Comparison of ENCODE assay signal across 17 cellular contexts in the genomic region with DNA sequence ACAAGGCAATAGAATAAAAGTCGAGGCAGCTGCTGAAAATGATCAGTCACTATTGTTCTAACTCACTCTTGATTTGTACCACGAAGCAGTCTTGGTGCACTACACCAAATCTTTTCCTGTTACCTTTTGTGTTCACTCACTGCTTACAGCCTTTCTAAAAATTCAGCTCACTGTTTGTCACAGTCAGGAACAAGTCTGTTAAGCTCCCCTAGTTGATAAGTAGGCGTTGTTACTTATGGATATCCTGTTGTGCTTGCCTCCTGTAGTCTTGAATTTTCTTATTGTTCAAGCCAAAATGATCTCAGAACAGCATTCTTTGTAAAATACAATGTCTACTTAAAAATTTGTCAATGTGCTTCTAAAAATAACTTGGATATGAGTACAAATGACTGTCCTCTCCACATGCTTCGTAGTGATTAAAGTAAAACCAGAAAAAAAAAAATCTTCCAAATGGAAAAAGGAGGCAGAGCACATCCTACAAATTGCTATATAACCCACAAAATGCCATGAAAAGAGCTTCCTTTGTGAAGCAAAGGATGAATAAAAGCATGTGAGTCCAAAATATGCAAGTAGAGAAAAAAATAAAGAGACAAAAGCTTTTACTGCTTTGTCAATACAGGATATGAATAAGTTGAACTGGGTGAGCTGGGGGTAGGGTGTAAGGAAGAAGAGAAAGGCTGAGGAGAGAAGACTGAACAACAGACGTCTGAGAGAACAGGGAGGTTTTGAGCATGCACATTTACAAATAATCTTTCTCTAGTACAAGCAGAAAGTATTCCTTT.
A peak's percentile ranks its signal among the peaks of the same experiment; 100 is the strongest.
DNase-seq lines count a peak whose midpoint lies in the region; ATAC-seq and TF ChIP-seq lines count a peak whose summit lies in the region.
"Had no signal": no experiment of that assay in that cellular context is flagged by ENCODE, and none has a peak within 500 bp of the region (broad histone marks: within the 10 kb centered on the region; RNA-seq: fewer than 3 reads in every experiment).

No MANE protein-coding gene starts in this region.

- H3K27me3 ChIP-seq in GM23248 (replicated peaks; ENCODE audit: insufficient read depth), result no peaks in the 10 kb centered on the region
- no peaks in the 10 kb centered on the region for H3K27me3 ChIP-seq in PC-9 (ENCODE audit: insufficient read depth, low read depth)
- no peaks in the 10 kb centered on the region for H3K27me3 ChIP-seq in osteoblast (ENCODE audit: insufficient read depth, low read length)
- H3K27me3 ChIP-seq: BE2C, left lung had no signal

- H4K20me1 ChIP-seq in GM23248 (ENCODE audit: insufficient read depth) (no peaks in the 10 kb centered on the region), PC-9 (ENCODE audit: insufficient read depth) (no peaks in the 10 kb centered on the region), osteoblast (ENCODE audit: insufficient read depth, low read length) (no peaks in the 10 kb centered on the region)

- H2AFZ ChIP-seq in GM23248, result peak overlapping the region; percentile 88
- 0 out of 2 replicates have a peak overlapping the region, but pooled peaks have one; percentile 61 for H2AFZ ChIP-seq in PC-9
- H2AFZ ChIP-seq in osteoblast (ENCODE audit: low read length), result peak overlapping the region; percentile 90

- peak; percentile 51 for DNase-seq in GM23248
- DNase-seq in PC-9, result no peak
- DNase-seq in fibroblast of peridontal ligament (ENCODE audit: extremely low read depth), result peak; percentile 16
- DNase-seq in osteoblast (ENCODE audit: insufficient read length, low spot score, missing footprints), result no peak
- no peak for DNase-seq in cerebellar nuclear complex (lab: John Stamatoyannopoulos, UW)
- DNase-seq in pons (ENCODE audit: low spot score), result no peak
- DNase-seq: activated CD4-positive, alpha-beta memory T cell treated with anti-CD3 and anti-CD28 coated beads for 36 hours; activated naive CD8-positive, alpha-beta T cell treated with anti-CD3 and anti-CD28 coated beads, Interleukin-2, amount 50 U/mL, for 24 hours; activated T-cell treated with anti-CD3 and anti-CD28 coated beads, Interleukin-2, amount 50 U/mL, for 48 hours; BE2C; Karpas-422; left lung; NCI-H1417 treated with DMSO at 0.1 percent for 48 hours; NCI-H510A; stimulated activated CD4-positive, alpha-beta T cell treated with anti-CD3 and anti-CD28 coated beads, Interleukin-1b, Interleukin-23, amount 100 ng/mL, for 48 hours had no signal

- CTCF ChIA-PET in PC-9 (lab: Charles Lee), result no interaction called here

- H3K36me3 ChIP-seq in GM23248 (ENCODE audit: low read depth), result no peaks in the 10 kb centered on the region
- no peaks in the 10 kb centered on the region for H3K36me3 ChIP-seq in PC-9 (ENCODE audit: low read depth)
- H3K36me3 ChIP-seq in osteoblast (ENCODE audit: insufficient read depth, low read length), result no peaks in the 10 kb centered on the region
- H3K36me3 ChIP-seq: BE2C, left lung had no signal

- H3K4me3 ChIP-seq in GM23248 (peak overlapping the region; percentile 62), PC-9 (no peak overlapping the region), osteoblast (ENCODE audit: insufficient read depth, low read length) (peak overlapping the region; percentile 50)
- H3K4me3 ChIP-seq: left lung had no signal

- H3F3A ChIP-seq in GM23248 (ENCODE audit: insufficient read depth), result peaks cover 19% of the 10 kb centered on the region
- H3F3A ChIP-seq in PC-9 (ENCODE audit: insufficient read depth, low read depth), result no peaks in the 10 kb centered on the region

- H3K27ac ChIP-seq in GM23248, result peak overlapping the region; percentile 47
- H3K27ac ChIP-seq in PC-9, result no peak overlapping the region
- H3K27ac ChIP-seq in osteoblast (ENCODE audit: low read depth, low read length), result peak overlapping the region; percentile 52
- H3K27ac ChIP-seq: left lung had no signal

- POLR2A ChIA-PET in PC-9 (lab: Charles Lee; ENCODE audit: unreplicated experiment), result interaction anchor here (0.7 kb wide), 1 partner anchor 1182 kb away, joined by 3 read pairs; no protein-coding TSS in a partner anchor

- intact Hi-C loops in PC-9 (cut with micrococcal nuclease; ENCODE audit: unreplicated experiment), result no loop called here

- H3K4me2 ChIP-seq in GM23248 (ENCODE audit: unreplicated experiment), result peak overlapping the region; percentile 77
- no peak overlapping the region for H3K4me2 ChIP-seq in PC-9
- H3K4me2 ChIP-seq in osteoblast (ENCODE audit: insufficient read depth, low read length), result peak overlapping the region; percentile 73

- no peaks in the 10 kb centered on the region; the same call in 1 of the 2 replicates for H3K9me2 ChIP-seq in GM23248 (ENCODE audit: insufficient read depth)
- no peaks in the 10 kb centered on the region for H3K9me2 ChIP-seq in PC-9 (ENCODE audit: insufficient read depth)

- H3K4me1 ChIP-seq in GM23248 (ENCODE audit: insufficient read depth), result peaks cover 18% of the 10 kb centered on the region
- no peaks in the 10 kb centered on the region for H3K4me1 ChIP-seq in PC-9 (replicated peaks; ENCODE audit: insufficient read depth)
- H3K4me1 ChIP-seq in osteoblast (ENCODE audit: insufficient read depth, low read length), result peaks cover 11% of the 10 kb centered on the region
- H3K4me1 ChIP-seq: BE2C, left lung had no signal

- H3K9ac ChIP-seq in GM23248, result peak overlapping the region; percentile 51

- H3K79me2 ChIP-seq in GM23248 (ENCODE audit: insufficient read depth) (no peaks in the 10 kb centered on the region), PC-9 (ENCODE audit: low read depth) (no peaks in the 10 kb centered on the region), osteoblast (ENCODE audit: insufficient read depth, low read length) (no peaks in the 10 kb centered on the region)

- in situ Hi-C loops in GM23248 (cut with MboI), result no loop called here

- ATAC-seq in GM21528 (IDR thresholded peaks at IDR 0.05; ENCODE audit: low FRiP score, unreplicated experiment) (no peak), GM18498 (IDR thresholded peaks at IDR 0.05; ENCODE audit: unreplicated experiment) (no peak)
- ATAC-seq: activated naive CD8-positive, alpha-beta T cell treated with anti-CD3 and anti-CD28 coated beads, Interleukin-2, amount 50 U/mL, for 24 hours; left lung had no signal

- H3K9me3 ChIP-seq in GM23248 (ENCODE audit: low read depth), result no peaks in the 10 kb centered on the region
- H3K9me3 ChIP-seq in PC-9 (ENCODE audit: insufficient read depth, low read depth), result 0 out of 2 replicates have a peak, but pooled peaks cover 9% of the 10 kb centered on the region
- no peaks in the 10 kb centered on the region for H3K9me3 ChIP-seq in osteoblast (ENCODE audit: low read depth, low read length)
- H3K9me3 ChIP-seq: BE2C had no signal

- TF ChIP-seq CTCF in PC-9 (conservative IDR thresholded peaks at IDR 0.05) (no peak), osteoblast (IDR thresholded peaks at IDR 0.05; ENCODE audit: extremely low read depth, low read depth, low read length) (no peak)

- no TSS peak for BruUV-seq in PC-9 (replicated peaks; lab: Mats Ljungman, UMichigan)

- WGBS in GM23248 (ENCODE audit: low coverage in 1 of 2, low lambda C conversion rate in 2 of 2, missing lambda C conversion rate in 2 of 2), 2 experiments, result 8 to 9% methylated on average over 5 of the region's 5 CpGs

Comparison
In these comparisons a context has a peak if more than half of its experiments do, and no peak if none do; other contexts are left out.
1. DNase-seq: peak in GM23248 (single experiment) and fibroblast of peridontal ligament (single experiment); none in PC-9 (0 of 2), osteoblast (single experiment), cerebellar nuclear complex (0 of 2) and pons (single experiment).
2. Peak in every context shown above with its lines, with median percentiles within 50 percentile points of each other: H2AFZ ChIP-seq.